In the genomic region with DNA sequence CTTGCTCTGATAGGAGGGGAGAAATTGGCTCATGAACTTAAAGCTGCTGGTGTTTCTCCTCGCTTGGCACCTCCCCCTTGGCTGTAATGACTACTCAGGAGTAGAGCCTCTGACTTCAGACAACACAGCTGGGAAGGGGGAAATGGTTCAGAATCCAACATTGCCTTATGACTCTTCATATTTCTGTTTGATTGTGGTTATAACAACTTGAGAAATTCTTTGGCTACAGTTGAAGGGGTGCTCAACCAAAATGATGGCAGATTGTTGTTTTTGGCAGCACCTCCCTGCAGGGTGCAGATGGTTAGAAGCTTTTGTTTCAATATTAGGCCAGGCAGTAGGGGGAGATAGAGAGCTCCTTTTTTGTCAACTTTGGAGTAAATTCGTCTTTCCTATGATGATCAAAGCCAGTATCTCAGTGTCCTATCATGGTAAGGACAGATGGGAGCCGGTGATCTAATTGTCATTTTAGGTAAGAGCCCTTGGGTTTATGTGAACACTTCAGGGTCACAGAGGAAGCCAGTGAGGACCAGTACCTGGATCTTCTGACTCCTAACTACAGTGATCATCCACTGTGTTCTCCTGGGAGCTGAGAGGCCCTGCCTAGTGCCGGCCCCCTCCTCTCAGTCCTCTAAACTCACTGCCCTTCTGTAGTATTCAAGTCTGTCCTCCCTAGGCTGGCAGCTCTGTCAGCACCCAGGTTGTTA, we compare ENCODE assay signal across 8 cellular contexts. TPM values are rescaled to one million over a fixed set of nuclear protein-coding genes. Genes with fewer than 3 reads are reported as not detected.
DNase-seq lines count a peak whose midpoint lies in the region; ATAC-seq, FAIRE-seq and TF ChIP-seq lines count a peak whose summit lies in the region.

No MANE protein-coding gene starts in this region.

- peak; percentile 81 for DNase-seq in AG09319 (ENCODE audit: extremely low read depth, low read depth)
- peak; percentile 42 for DNase-seq in NCI-H146 (lab: John Stamatoyannopoulos, UW)
- DNase-seq in foreskin melanocyte: peak; percentile 22
- DNase-seq in omental fat pad (ENCODE audit: low spot score): no peak
- DNase-seq in T-helper 9 cell: no peak
- no peak for DNase-seq in GM12891 (ENCODE audit: insufficient read length, low spot score)

- no peak for FAIRE-seq in GM12891 (lab: Jason Lieb, UNC)

- ATAC-seq in omental fat pad (ENCODE audit: low FRiP score): peak; percentile 83

- TF ChIP-seq POLR2A in GM12891 (IDR thresholded peaks at IDR 0.05; ENCODE audit: low read depth, low read length): no peak

- peak; percentile 78 for TF ChIP-seq CTCF in AG09319 (IDR thresholded peaks at IDR 0.05; ENCODE audit: low read depth, low read length)
- peak; percentile 76 for TF ChIP-seq CTCF in GM12873 (IDR thresholded peaks at IDR 0.05; ENCODE audit: insufficient read depth, low read depth, low read length, missing control alignments)
- TF ChIP-seq CTCF in VCaP (conservative IDR thresholded peaks at IDR 0.05): peak; percentile 85
- TF ChIP-seq CTCF in omental fat pad (IDR thresholded peaks at IDR 0.05): peak in 2 of 3 donors; percentile 30 to 48

- H3K27ac ChIP-seq in VCaP: peak overlapping the region; percentile 23

TF ChIP-seq in GM12891, 5 proteins besides CTCF, POLR2A, EP300 and RAD21:
- TF ChIP-seq POU2F2 (IDR thresholded peaks at IDR 0.05; ENCODE audit: low read depth, low read length): no peak
- no peak for TF ChIP-seq TAF1 (IDR thresholded peaks at IDR 0.05; ENCODE audit: low read depth, low read length)
- TF ChIP-seq SPI1 (IDR thresholded peaks at IDR 0.05; ENCODE audit: low read depth, low read length): no peak
- no peak for TF ChIP-seq PAX5 (IDR thresholded peaks at IDR 0.05; ENCODE audit: insufficient read depth, low read length, severe bottlenecking)
- TF ChIP-seq POLR2AphosphoS5 (IDR thresholded peaks at IDR 0.05; ENCODE audit: low read depth, low read length): no peak

RNA-seq across cellular contexts. Expression of gene RPRD1B, which starts 39.9 kb away (rescaled TPM):
- 10 to 100 TPM; 24.1 to 33.5 (median 28.2) TPM for total RNA-seq in omental fat pad
- 10.5 TPM for polyA plus RNA-seq in GM12891 (2012; ENCODE audit: low read depth, missing spikeins)

RNA-seq across cellular contexts. Expression of gene TTI1, which starts 40.2 kb away (rescaled TPM):
- 10 to 100 TPM; 10.6 to 29.3 (median 15.0) TPM for total RNA-seq in omental fat pad
- polyA plus RNA-seq in GM12891 (2012; ENCODE audit: low read depth, missing spikeins): 13.6 TPM

Comparison
In these comparisons a context has a peak if more than half of its experiments do, and no peak if none do; other contexts are left out.
1. DNase-seq: peak in AG09319 (single experiment), NCI-H146 (single experiment) and foreskin melanocyte (single experiment); none in omental fat pad (single experiment), T-helper 9 cell (single experiment) and GM12891 (single experiment).
2. Peak in every context shown above with its lines, with median percentiles within 50 percentile points of each other: CTCF ChIP-seq.